ENCODE assay signal across 17 cellular contexts in the genomic region with DNA sequence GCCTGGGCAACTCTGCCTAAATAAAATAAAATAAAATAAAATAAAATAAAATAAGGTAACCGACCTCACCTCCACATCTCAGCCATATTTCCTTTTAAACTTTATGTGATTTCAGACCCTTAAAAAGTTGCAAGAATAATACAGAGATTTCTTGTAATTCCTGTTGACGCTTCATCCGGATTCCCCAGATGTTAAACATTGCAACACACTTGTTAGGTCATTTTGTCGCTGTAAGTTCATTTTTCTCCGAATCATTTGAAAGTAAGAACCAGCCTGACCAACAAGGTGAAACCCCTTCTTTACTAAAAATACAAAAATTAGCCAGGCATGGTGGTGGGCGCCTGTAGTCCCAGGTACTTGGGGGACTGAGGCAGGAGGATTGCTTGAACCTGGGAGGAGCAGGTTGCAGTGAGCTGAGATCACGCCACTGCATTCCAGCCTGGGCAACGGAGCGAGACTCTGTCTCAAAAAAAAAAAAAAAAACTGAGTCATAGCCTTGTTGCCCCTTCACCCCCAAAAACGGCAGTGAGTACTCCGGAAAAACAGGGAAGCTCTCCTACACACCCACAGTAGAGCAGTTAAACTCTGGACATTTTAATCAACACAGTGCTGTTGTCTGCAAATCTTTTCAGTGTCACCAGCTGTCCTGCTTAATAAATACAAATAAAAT. TPM values are rescaled to one million over a fixed set of nuclear protein-coding genes. Genes with fewer than 3 reads are reported as not detected.
DNase-seq lines count a peak whose midpoint lies in the region; ATAC-seq and TF ChIP-seq lines count a peak whose summit lies in the region.
"Had no signal": no experiment of that assay in that cellular context is flagged by ENCODE, and none has a peak within 500 bp of the region (broad histone marks: within the 10 kb centered on the region; RNA-seq: fewer than 3 reads in every experiment).

No MANE protein-coding gene starts in this region.

- H3K9ac ChIP-seq in BLaER1, result no peak overlapping the region

- H3K4me1 ChIP-seq in BLaER1 (peaks cover 90% of the 10 kb centered on the region), body of pancreas (peaks cover 35% of the 10 kb centered on the region)

- H3K4me3 Mint-ChIP-seq in nephron progenitor cell, result no peak overlapping the region
- H3K4me3 Mint-ChIP-seq: HFFc6 had no signal

- peaks cover 48% of the 10 kb centered on the region for H3K36me3 ChIP-seq in BLaER1
- H3K36me3 ChIP-seq in body of pancreas (replicated peaks in 1 of 2; ENCODE audit: insufficient read depth in 1 of 2, low read depth in 2 of 2), result no peaks in the 10 kb centered on the region
- H3K36me3 ChIP-seq: neutrophil had no signal

- H3K27me3 ChIP-seq in BLaER1, result no peaks in the 10 kb centered on the region
- no peaks in the 10 kb centered on the region for H3K27me3 ChIP-seq in body of pancreas
- H3K27me3 ChIP-seq: neutrophil, stomach had no signal

- peaks cover 2% of the 10 kb centered on the region for H3K9me3 Mint-ChIP-seq in nephron progenitor cell
- H3K9me3 Mint-ChIP-seq: HFFc6 had no signal

- peaks cover 1% of the 10 kb centered on the region for H3K27me3 Mint-ChIP-seq in nephron progenitor cell (ENCODE audit: low read depth, poor library complexity)

- H3K27ac Mint-ChIP-seq in nephron progenitor cell, result peak overlapping the region; percentile 57
- H3K27ac Mint-ChIP-seq: HFFc6 had no signal

- peak; percentile 40 for DNase-seq in choroid plexus epithelial cell (ENCODE audit: low read depth)
- DNase-seq in nephron progenitor cell, result no peak
- DNase-seq in islet precursor cell, result no peak
- no peak for DNase-seq in body of pancreas
- DNase-seq in activated naive CD4-positive, alpha-beta T cell (lab: John Stamatoyannopoulos, UW), result no peak
- DNase-seq: activated naive CD4-positive, alpha-beta T cell treated with anti-CD3 and anti-CD28 coated beads, Interleukin-2, amount 50 U/mL, for 16 hours; activated T-cell treated with anti-CD3 and anti-CD28 coated beads for 4 hours; dermis blood vessel endothelial cell; erythroblast; HFFc6; NCI-H526 treated with DMSO at 0.1 percent for 48 hours; stomach; T1000 had no signal

- intact Hi-C loops in body of pancreas (cut with DNase I), result no loop called here

- TF ChIP-seq EP300 in Ishikawa (IDR thresholded peaks at IDR 0.05; ENCODE audit: borderline replicate concordance), result peak; percentile 42; the same call in 1 of the 2 replicates

- H3K4me2 ChIP-seq in BLaER1, result peak overlapping the region; percentile 27; the same call in 1 of the 2 replicates

- H3K27ac ChIP-seq in BLaER1, result no peak overlapping the region
- H3K27ac ChIP-seq in body of pancreas, result no peak overlapping the region
- H3K27ac ChIP-seq: neutrophil, SK-N-MC had no signal

- no peak for TF ChIP-seq POLR2A in body of pancreas (IDR thresholded peaks at IDR 0.05)

- H3K9me3 ChIP-seq in BLaER1 (peaks cover 7% of the 10 kb centered on the region; the same call in 1 of the 2 replicates), body of pancreas (no peaks in the 10 kb centered on the region)
- H3K9me3 ChIP-seq: neutrophil, stomach had no signal

- peaks cover 98% of the 10 kb centered on the region for H4K20me1 ChIP-seq in BLaER1

- no peak for ATAC-seq in body of pancreas

- H3K36me3 Mint-ChIP-seq in nephron progenitor cell (ENCODE audit: low read depth), result peaks cover 40% of the 10 kb centered on the region

- TF ChIP-seq CTCF in choroid plexus epithelial cell (conservative IDR thresholded peaks at IDR 0.05; ENCODE audit: low read depth, low read length) (no peak), nephron progenitor cell (IDR thresholded peaks at IDR 0.05) (no peak), body of pancreas (IDR thresholded peaks at IDR 0.05) (no peak)

- TF ChIP-seq RAD21 in Ishikawa (IDR thresholded peaks at IDR 0.05; ENCODE audit: low read depth), result no peak

- WGBS in body of pancreas, 2 donors, result 86 to 94% methylated on average over 11 of the region's 11 CpGs

- no peak overlapping the region for H3K4me3 ChIP-seq in BLaER1
- no peak overlapping the region for H3K4me3 ChIP-seq in choroid plexus epithelial cell (ENCODE audit: low read depth, low read length)
- no peak overlapping the region for H3K4me3 ChIP-seq in body of pancreas
- H3K4me3 ChIP-seq: SK-N-MC, stomach had no signal

- H3K4me1 Mint-ChIP-seq in nephron progenitor cell, result peaks cover 55% of the 10 kb centered on the region

TF ChIP-seq in Ishikawa, 13 proteins besides CTCF, POLR2A, EP300 and RAD21:
- TF ChIP-seq TAF1 (IDR thresholded peaks at IDR 0.05; ENCODE audit: low read depth) (no peak), ZBTB7A (IDR thresholded peaks at IDR 0.05; ENCODE audit: low read depth) (no peak), CEBPB (IDR thresholded peaks at IDR 0.05) (no peak; the same call in 1 of the 2 replicates), FOXM1 (IDR thresholded peaks at IDR 0.05; ENCODE audit: borderline replicate concordance, low read depth) (no peak), NFIC (IDR thresholded peaks at IDR 0.05) (no peak; the same call in 1 of the 2 replicates), TEAD4 (IDR thresholded peaks at IDR 0.05) (peak; percentile 78), MAX (IDR thresholded peaks at IDR 0.05) (no peak)

RNA-seq across cellular contexts. Expression of gene PYGB, which starts 5.9 kb away (rescaled TPM):
- 10 to 100 TPM; 34.8 to 42.8 TPM for total RNA-seq in body of pancreas

RNA-seq across cellular contexts. Expression of gene ENTPD6, which starts 58.2 kb away (rescaled TPM):
- 10 to 100 TPM; 59.9 to 79.8 TPM for total RNA-seq in body of pancreas
